ENCODE assay signal across 11 cellular contexts in the genomic region with DNA sequence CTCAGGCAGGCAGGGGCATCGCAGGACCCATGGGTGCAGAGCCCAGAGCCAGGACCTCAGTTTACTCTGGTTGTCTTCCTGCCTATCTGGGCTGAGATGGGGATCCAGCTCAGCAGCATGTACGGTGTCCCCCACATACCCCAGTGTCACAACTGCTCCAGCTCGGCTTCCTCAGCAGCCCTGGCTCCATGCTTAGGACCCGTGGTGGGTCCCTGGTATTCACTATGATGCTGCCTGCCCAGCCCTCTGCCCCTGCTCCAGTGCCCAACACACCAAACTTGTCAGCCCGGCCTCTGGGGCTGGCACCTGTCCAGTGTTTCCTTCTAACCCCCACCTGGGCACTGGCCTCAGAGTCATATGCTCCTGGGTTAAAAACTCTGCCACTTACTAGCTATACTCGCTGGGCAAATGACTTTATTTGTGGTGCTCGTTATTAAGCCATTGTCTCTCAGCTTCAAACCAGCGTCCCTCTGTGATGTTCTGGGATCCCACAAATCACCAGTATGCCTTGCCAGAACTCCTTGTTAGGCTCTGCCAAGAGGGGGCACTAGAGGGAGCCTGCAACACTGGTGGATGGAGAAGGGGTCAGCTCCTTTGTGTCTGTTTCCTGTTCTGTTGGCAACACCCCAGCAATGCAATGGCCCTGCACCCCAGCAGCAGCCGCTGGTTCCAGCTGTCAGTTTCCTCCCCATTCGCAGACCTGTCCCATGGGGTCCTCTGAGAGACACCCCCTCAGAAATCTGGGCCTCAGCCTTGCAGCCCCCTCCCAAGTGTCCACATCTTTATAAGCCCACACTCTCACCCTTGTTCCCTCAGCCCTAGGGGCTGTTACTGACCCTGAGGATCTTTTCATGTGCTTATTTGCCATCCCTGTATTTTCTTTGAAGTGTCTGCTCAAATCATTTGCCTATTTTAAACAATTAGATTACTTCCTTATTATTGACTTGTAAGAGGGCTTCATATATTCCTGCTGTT. TPM values are rescaled to one million over a fixed set of nuclear protein-coding genes. Genes with fewer than 3 reads are reported as not detected.
A peak's percentile ranks its signal among the peaks of the same experiment; 100 is the strongest.
DNase-seq lines count a peak whose midpoint lies in the region; ATAC-seq, FAIRE-seq and TF ChIP-seq lines count a peak whose summit lies in the region.
"Had no signal": no experiment of that assay in that cellular context is flagged by ENCODE, and none has a peak within 500 bp of the region (broad histone marks: within the 10 kb centered on the region; RNA-seq: fewer than 3 reads in every experiment).

No MANE protein-coding gene starts in this region.

- peak; percentile 23 for DNase-seq in HepG2 (ENCODE audit: low spot score)
- no peak for DNase-seq in right lobe of liver
- DNase-seq in NCI-H1092 treated with DMSO at 0.1 percent for 48 hours (lab: John Stamatoyannopoulos, UW): peak; percentile 3
- peak; percentile 61 for DNase-seq in ecto neural progenitor cell (ENCODE audit: low spot score)
- peak; percentile 44 to 67 for DNase-seq in suprapubic skin (ENCODE audit: low spot score in 2 of 2)
- DNase-seq in NCI-H1417 (lab: John Stamatoyannopoulos, UW): no peak
- DNase-seq in activated gamma-delta T cell treated with Interleukin-2 at 50 U/mL for 16 hours: no peak
- DNase-seq in smooth muscle cell (lab: John Stamatoyannopoulos, UW; ENCODE audit: unreplicated experiment): no peak
- DNase-seq: NCI-H2029 had no signal

- no peak for TF ChIP-seq POLR2A in HepG2 (IDR thresholded peaks at IDR 0.05; ENCODE audit: insufficient read depth in 1 of 2, low read depth in 2 of 2, low read length in 2 of 2)
- TF ChIP-seq POLR2A in right lobe of liver (IDR thresholded peaks at IDR 0.05): no peak
- no peak for TF ChIP-seq POLR2A in suprapubic skin (IDR thresholded peaks at IDR 0.05)

- intact Hi-C loops in HepG2 (cut with micrococcal nuclease; ENCODE audit: unreplicated experiment) (loop anchor here (10.0 kb wide), 1 partner anchor 115 kb away; no protein-coding TSS in a partner anchor), right lobe of liver (cut with DNase I) (loop anchor here in 1 of 2 donors (10.0 kb wide), 2 partner anchors 215 to 375 kb away; partner anchors contain the start of genes FOXL2 and FOXL2NB)

- peaks cover 0 to 2% of the 10 kb centered on the region in 2 experiments; a peak in 3 of 5 replicates for H3K27me3 ChIP-seq in HepG2 (ENCODE audit: control insufficient read depth in 1 of 2, insufficient read depth in 2 of 2, low read length in 2 of 2)
- no peaks in the 10 kb centered on the region for H3K27me3 ChIP-seq in right lobe of liver
- peaks cover 13% of the 10 kb centered on the region for H3K27me3 ChIP-seq in suprapubic skin
- H3K27me3 ChIP-seq in smooth muscle cell (ENCODE audit: low read depth): peaks cover 3% of the 10 kb centered on the region

- TF ChIP-seq CTCF in HepG2 (CRISPR knock-in tag; IDR thresholded peaks at IDR 0.05) (peak; percentile 49), right lobe of liver (IDR thresholded peaks at IDR 0.05) (peak in 2 of 4 donors; percentile 6 to 26), suprapubic skin (IDR thresholded peaks at IDR 0.05) (no peak), smooth muscle cell (IDR thresholded peaks at IDR 0.05; ENCODE audit: borderline replicate concordance, insufficient read depth, poor library complexity, severe bottlenecking) (no peak)

- POLR2A ChIA-PET in HepG2 (lab: Yijun Ruan, JAX): no interaction called here

- H3K4me1 ChIP-seq in HepG2 (ENCODE audit: insufficient read depth, low read length) (no peaks in the 10 kb centered on the region), right lobe of liver (no peaks in the 10 kb centered on the region), suprapubic skin (no peaks in the 10 kb centered on the region), smooth muscle cell (ENCODE audit: low read depth) (no peaks in the 10 kb centered on the region)
- H3K4me1 ChIP-seq: HAP-1 had no signal

- H2AFZ ChIP-seq in HepG2 (ENCODE audit: low read length) (no peak overlapping the region), smooth muscle cell (ENCODE audit: low read depth) (no peak overlapping the region)

- no peaks in the 10 kb centered on the region for H3K9me3 ChIP-seq in HepG2 (ENCODE audit: low read length)
- no peaks in the 10 kb centered on the region for H3K9me3 ChIP-seq in right lobe of liver
- no peaks in the 10 kb centered on the region for H3K9me3 ChIP-seq in suprapubic skin
- no peaks in the 10 kb centered on the region for H3K9me3 ChIP-seq in smooth muscle cell (replicated peaks; ENCODE audit: low read depth)
- H3K9me3 ChIP-seq: HAP-1 had no signal

- ATAC-seq in HepG2 (peak; percentile 78), right lobe of liver (no peak)

- in situ Hi-C loops in HepG2 (cut with HindIII; ENCODE audit: extremely low pct_ligation_motif_present, low pct_unique_long_range_greater_than_20kb): no loop called here

- no TSS peak for BruUV-seq in HepG2 (replicated peaks; lab: Mats Ljungman, UMichigan)

- 39% methylated on average over 5 of the region's 10 CpGs for WGBS in HepG2 (ENCODE audit: low lambda C conversion rate)
- WGBS in right lobe of liver (ENCODE audit: insufficient coverage, low coverage, low lambda C conversion rate, missing lambda C conversion rate): 80% methylated on average over 4 of the region's 10 CpGs
- WGBS in suprapubic skin: 47% methylated on average over 6 of the region's 10 CpGs
- WGBS in smooth muscle cell (ENCODE audit: low lambda C conversion rate): 65% methylated on average over 10 of the region's 10 CpGs

- H3K36me3 ChIP-seq in HepG2 (replicated peaks in 1 of 2; ENCODE audit: control insufficient read depth in 1 of 2, insufficient read depth in 2 of 2, low read length in 2 of 2) (no peaks in the 10 kb centered on the region), right lobe of liver (no peaks in the 10 kb centered on the region), suprapubic skin (no peaks in the 10 kb centered on the region), smooth muscle cell (ENCODE audit: low read depth) (no peaks in the 10 kb centered on the region)
- H3K36me3 ChIP-seq: HAP-1 had no signal

- H4K20me1 ChIP-seq in HepG2 (ENCODE audit: insufficient read depth, low read length) (no peaks in the 10 kb centered on the region), smooth muscle cell (ENCODE audit: low read depth) (no peaks in the 10 kb centered on the region)

- H3K79me2 ChIP-seq in HepG2 (ENCODE audit: insufficient read depth, low read length) (no peaks in the 10 kb centered on the region), smooth muscle cell (ENCODE audit: low read depth) (no peaks in the 10 kb centered on the region)

- H3K4me3 ChIP-seq in HepG2 (replicated peaks in 1 of 3; ENCODE audit: insufficient read depth in 1 of 3, low read depth in 2 of 3, low read length in 3 of 3) (no peak overlapping the region), right lobe of liver (no peak overlapping the region), suprapubic skin (no peak overlapping the region), smooth muscle cell (no peak overlapping the region)
- H3K4me3 ChIP-seq: HAP-1 had no signal

- H3K9ac ChIP-seq in HepG2 (ENCODE audit: insufficient read depth, low read depth, low read length) (no peak overlapping the region), smooth muscle cell (ENCODE audit: low read depth) (no peak overlapping the region)

- no peak for TF ChIP-seq RAD21 in HepG2 (CRISPR knock-in tag; IDR thresholded peaks at IDR 0.05)

- H3K4me2 ChIP-seq in HepG2 (ENCODE audit: low read depth, low read length): no peak overlapping the region
- no peak overlapping the region for H3K4me2 ChIP-seq in smooth muscle cell

- TF ChIP-seq EP300 in HepG2 (IDR thresholded peaks at IDR 0.05; ENCODE audit: low read depth in 2 of 2, low read length in 2 of 2) (no peak), HepG2 (CRISPR knock-in tag; IDR thresholded peaks at IDR 0.05; ENCODE audit: borderline replicate concordance) (no peak), suprapubic skin (IDR thresholded peaks at IDR 0.05) (no peak)

- FAIRE-seq in HepG2 (lab: Jason Lieb, UNC): no peak
- FAIRE-seq: colon had no signal

- no peaks in the 10 kb centered on the region for H3F3A ChIP-seq in smooth muscle cell (ENCODE audit: low read depth)

- CTCF ChIA-PET in HepG2 (lab: Yijun Ruan, JAX; ENCODE audit: low intra/inter-chr PET ratio, low total read pairs): no interaction called here

- no peak overlapping the region for H3K27ac ChIP-seq in HepG2 (ENCODE audit: extremely low read length, insufficient read depth, low read length)
- no peak overlapping the region for H3K27ac ChIP-seq in right lobe of liver
- no peak overlapping the region for H3K27ac ChIP-seq in suprapubic skin
- H3K27ac ChIP-seq in smooth muscle cell (ENCODE audit: low read depth): no peak overlapping the region

TF ChIP-seq in HepG2, 621 proteins besides CTCF, POLR2A, EP300 and RAD21 (continues in another document):
- TF ChIP-seq ETV6 (CRISPR knock-in tag; conservative IDR thresholded peaks at IDR 0.05): no peak

RNA-seq across cellular contexts. Expression of gene MRPS22, which starts 24.1 kb away (rescaled TPM):
- total RNA-seq in HepG2 (2016; rRNA removed; fragmentation: Illumina TruSeq; extraction: Trizol) (113 and 139 TPM in 2 replicates), right lobe of liver (10 to 100 TPM; 29.6 to 66.5 (median 34.8) TPM), suprapubic skin (10 to 100 TPM; 44.0 to 51.0 (median 46.8) TPM), smooth muscle cell (96.0 and 97.2 TPM in 2 replicates)
- 38.6 and 46.4 TPM in 2 replicates for total RNA-seq in HepG2 (2016; cell fraction: cytosol; rRNA removed; fragmentation: Illumina TruSeq; extraction: Trizol; ENCODE audit: low read depth)
- 114 and 134 TPM in 2 replicates for total RNA-seq in HepG2 (2016; cell fraction: insoluble cytoplasmic fraction; rRNA removed; fragmentation: Illumina TruSeq; extraction: Trizol)
- 49.5 and 56.4 TPM in 2 replicates for total RNA-seq in HepG2 (2016; cell fraction: membrane; rRNA removed; fragmentation: Illumina TruSeq; extraction: Trizol)
- 67.5 and 73.1 TPM in 2 replicates for total RNA-seq in HepG2 (2016; cell fraction: nucleus; rRNA removed; fragmentation: Illumina TruSeq; extraction: Trizol)
- polyA plus RNA-seq in HepG2 (2011; rRNA removed) (37.8 and 52.7 TPM in 2 replicates), smooth muscle cell (70.5 and 90.6 TPM in 2 replicates)
- polyA plus RNA-seq in HepG2 (2011; cell fraction: cytosol; rRNA removed): 42.9 and 45.8 TPM in 2 replicates
- polyA plus RNA-seq in HepG2 (2011; cell fraction: nucleus; rRNA removed): 21.9 and 27.2 TPM in 2 replicates
- polyA plus RNA-seq in HepG2 (2012): 40.4 and 53.7 TPM in 2 replicates
- polyA plus RNA-seq in HepG2 (2016; cell fraction: cytosol; fragmentation: Illumina TruSeq; extraction: Trizol; ENCODE audit: low read depth): 38.9 and 39.2 TPM in 2 replicates
- 121 and 130 TPM in 2 replicates for polyA plus RNA-seq in HepG2 (2016; cell fraction: insoluble cytoplasmic fraction; fragmentation: Illumina TruSeq; extraction: Trizol; ENCODE audit: low read depth)
- polyA plus RNA-seq in HepG2 (2016; cell fraction: membrane; fragmentation: Illumina TruSeq; extraction: Trizol; ENCODE audit: low read depth): 40.0 and 46.6 TPM in 2 replicates
- 70.7 and 73.3 TPM in 2 replicates for polyA plus RNA-seq in HepG2 (2016; cell fraction: nucleus; fragmentation: Illumina TruSeq; extraction: Trizol; ENCODE audit: insufficient read depth, low read depth)
- polyA minus RNA-seq in HepG2 (2011; rRNA and poly(A)+ RNA removed; ENCODE audit: low replicate concordance): 13.0 and 15.3 TPM in 2 replicates
- 20.8 and 25.8 TPM in 2 replicates for polyA minus RNA-seq in HepG2 (2011; cell fraction: cytosol; rRNA and poly(A)+ RNA removed)
- polyA minus RNA-seq in HepG2 (2011; cell fraction: nucleus; rRNA and poly(A)+ RNA removed): 64.6 and 72.1 TPM in 2 replicates

Comparison
In these comparisons a context has a peak if more than half of its experiments do, and no peak if none do; other contexts are left out.
1. DNase-seq: peak in HepG2 (single experiment), NCI-H1092 treated with DMSO at 0.1 percent for 48 hours (single experiment), ecto neural progenitor cell (single experiment) and suprapubic skin (2 of 2); none in right lobe of liver (0 of 3), NCI-H1417 (0 of 3), activated gamma-delta T cell treated with Interleukin-2 at 50 U/mL for 16 hours (single experiment) and smooth muscle cell (single experiment).